9 cellular contexts compared by ENCODE assay signal in genomic region chr5:111680737-111681413, GRCh38.
A peak's percentile ranks its signal among the peaks of the same experiment; 100 is the strongest.
DNase-seq lines count a peak whose midpoint lies in the region; ATAC-seq, FAIRE-seq and TF ChIP-seq lines count a peak whose summit lies in the region.
"Had no signal": no experiment of that assay in that cellular context is flagged by ENCODE, and none has a peak within 500 bp of the region (broad histone marks: within the 10 kb centered on the region; RNA-seq: fewer than 3 reads in every experiment).

No MANE protein-coding gene starts in this region.

- peaks cover 25% of the 10 kb centered on the region for H3K4me1 ChIP-seq in HepG2 (ENCODE audit: insufficient read depth, low read length)
- peaks cover 0 to 9% of the 10 kb centered on the region in 2 donors for H3K4me1 ChIP-seq in uterus

- CTCF ChIA-PET in HepG2 (lab: Yijun Ruan, JAX; ENCODE audit: low intra/inter-chr PET ratio, low total read pairs): no interaction called here

- under 1% methylated on average over 6 of the region's 6 CpGs for WGBS in HepG2 (ENCODE audit: low lambda C conversion rate)

- H3K27ac ChIP-seq in HepG2 (ENCODE audit: extremely low read length, insufficient read depth, low read length) (peak overlapping the region; percentile 0), uterus (peak overlapping the region; percentile 58 to 69)

- ATAC-seq in HepG2: peak; percentile 98
- no peak for ATAC-seq in HG03469 (IDR thresholded peaks at IDR 0.05; ENCODE audit: unreplicated experiment)

- peak; percentile 63 to 73 for DNase-seq in NCI-H2081 (lab: John Stamatoyannopoulos, UW)
- no peak for DNase-seq in NCI-H2081 treated with DMSO at 0.1 percent for 48 hours (lab: John Stamatoyannopoulos, UW)
- DNase-seq in astrocyte of the cerebellum (ENCODE audit: low read depth): peak; percentile 95
- DNase-seq in HepG2 (ENCODE audit: low spot score): peak; percentile 90
- peak; percentile 67 to 78 for DNase-seq in uterus
- no peak for DNase-seq in SIG-M5 (lab: John Stamatoyannopoulos, UW)
- no peak for DNase-seq in D721Med (ENCODE audit: insufficient read length, low spot score)
- DNase-seq: C1 segment of cervical spinal cord had no signal

- POLR2A ChIA-PET in HepG2 (lab: Yijun Ruan, JAX): interaction anchor here (1.0 kb wide), 1 partner anchor 77 kb away, joined by 3 read pairs; no protein-coding TSS in a partner anchor

- no peaks in the 10 kb centered on the region for H3K36me3 ChIP-seq in HepG2 (replicated peaks in 1 of 2; ENCODE audit: control insufficient read depth in 1 of 2, insufficient read depth in 2 of 2, low read length in 2 of 2)
- H3K36me3 ChIP-seq in uterus: no peaks in the 10 kb centered on the region

- TF ChIP-seq POLR2A in HepG2 (IDR thresholded peaks at IDR 0.05; ENCODE audit: insufficient read depth in 1 of 2, low read depth in 2 of 2, low read length in 2 of 2) (no peak), uterus (IDR thresholded peaks at IDR 0.05) (no peak)

- H2AFZ ChIP-seq in HepG2 (ENCODE audit: low read length): no peak overlapping the region

- intact Hi-C loops in HepG2 (cut with micrococcal nuclease; ENCODE audit: unreplicated experiment) (loop anchor here (2.0 to 10.0 kb wide), 3 partner anchors 76 to 134 kb away; partner anchors contain the start of gene NREP), uterus (cut with DNase I; ENCODE audit: low total_unique reads) (no loop called here)

- H3K4me2 ChIP-seq in HepG2 (ENCODE audit: low read depth, low read length): peak overlapping the region; percentile 58

- no peak overlapping the region for H3K9ac ChIP-seq in HepG2 (ENCODE audit: insufficient read depth, low read depth, low read length)

- H4K20me1 ChIP-seq in HepG2 (ENCODE audit: insufficient read depth, low read length): no peaks in the 10 kb centered on the region

- no peak for TF ChIP-seq EP300 in HepG2 (IDR thresholded peaks at IDR 0.05; ENCODE audit: low read depth in 2 of 2, low read length in 2 of 2)
- TF ChIP-seq EP300 in HepG2 (CRISPR knock-in tag; IDR thresholded peaks at IDR 0.05; ENCODE audit: borderline replicate concordance): no peak

- no peaks in the 10 kb centered on the region for H3K79me2 ChIP-seq in HepG2 (ENCODE audit: insufficient read depth, low read length)

- peak overlapping the region; percentile 0 for H3K4me3 ChIP-seq in astrocyte of the cerebellum (ENCODE audit: low read depth, low read length)
- H3K4me3 ChIP-seq in HepG2 (replicated peaks in 1 of 3; ENCODE audit: insufficient read depth in 1 of 3, low read depth in 2 of 3, low read length in 3 of 3): peak overlapping the region in 1 of 3 experiments; percentile 37; a peak in 2 of 6 replicates
- H3K4me3 ChIP-seq in uterus: no peak overlapping the region

- BruUV-seq in HepG2 (replicated peaks; lab: Mats Ljungman, UMichigan): no TSS peak

- TF ChIP-seq CTCF in astrocyte of the cerebellum (IDR thresholded peaks at IDR 0.05; ENCODE audit: low read depth, low read length, missing control alignments): no peak
- TF ChIP-seq CTCF in HepG2 (CRISPR knock-in tag; IDR thresholded peaks at IDR 0.05): no peak
- TF ChIP-seq CTCF in uterus (IDR thresholded peaks at IDR 0.05): no peak
- no peak for TF ChIP-seq CTCF in D721Med (IDR thresholded peaks at IDR 0.05; ENCODE audit: insufficient read depth, missing control alignments)

- peaks cover 0 to 7% of the 10 kb centered on the region in 2 experiments; a peak in 2 of 5 replicates for H3K27me3 ChIP-seq in HepG2 (ENCODE audit: control insufficient read depth in 1 of 2, insufficient read depth in 2 of 2, low read length in 2 of 2)
- no peaks in the 10 kb centered on the region for H3K27me3 ChIP-seq in uterus

- in situ Hi-C loops in astrocyte of the cerebellum (cut with HindIII; ENCODE audit: low sequenced_read_pairs) (no loop called here), HepG2 (cut with HindIII; ENCODE audit: extremely low pct_ligation_motif_present, low pct_unique_long_range_greater_than_20kb) (no loop called here)

- FAIRE-seq in HepG2 (lab: Jason Lieb, UNC) (peak; percentile 85), D721Med (lab: Jason Lieb, UNC) (no peak)

- no peak for TF ChIP-seq RAD21 in HepG2 (CRISPR knock-in tag; IDR thresholded peaks at IDR 0.05)

- H3K9me3 ChIP-seq in HepG2 (ENCODE audit: low read length): no peaks in the 10 kb centered on the region
- H3K9me3 ChIP-seq in uterus: no peaks in the 10 kb centered on the region

TF ChIP-seq in HepG2, 621 proteins besides CTCF, POLR2A, EP300 and RAD21 (continues in another document):
- TF ChIP-seq ZSCAN21 (CRISPR knock-in tag; IDR thresholded peaks at IDR 0.05; ENCODE audit: borderline replicate concordance) (no peak), NCOR1 (IDR thresholded peaks at IDR 0.05; ENCODE audit: borderline replicate concordance, low read length) (peak; percentile 57; the same call in 1 of the 2 replicates), ZNF180 (CRISPR knock-in tag; IDR thresholded peaks at IDR 0.05; ENCODE audit: borderline replicate concordance, low read depth) (no peak), PTBP1 (IDR thresholded peaks at IDR 0.05; ENCODE audit: low read depth, low read length, poor library complexity, severe bottlenecking) (no peak), ZNF713 (CRISPR knock-in tag; IDR thresholded peaks at IDR 0.05) (no peak), ZNF276 (CRISPR knock-in tag; IDR thresholded peaks at IDR 0.05; ENCODE audit: low read depth) (no peak), ZNF264 (CRISPR knock-in tag; IDR thresholded peaks at IDR 0.05) (0 out of 2 replicates have a peak, but pooled peaks have one; percentile 28), ZNF605 (CRISPR knock-in tag; IDR thresholded peaks at IDR 0.05) (no peak), SOX13 (IDR thresholded peaks at IDR 0.05) (no peak), SOX13 (CRISPR knock-in tag; conservative IDR thresholded peaks at IDR 0.05 in 1 of 2, IDR thresholded peaks at IDR 0.05 in 1 of 2) (peak in 1 of 2 experiments; percentile 51; a peak in 2 of 4 replicates), FOXA1 (IDR thresholded peaks at IDR 0.05) (no peak), FOXA1 (CRISPR knock-in tag; IDR thresholded peaks at IDR 0.05) (peak; percentile 35), EEA1 (CRISPR knock-in tag; IDR thresholded peaks at IDR 0.05; ENCODE audit: borderline replicate concordance) (no peak), THAP8 (CRISPR knock-in tag; IDR thresholded peaks at IDR 0.05; ENCODE audit: borderline replicate concordance) (no peak), ZNF121 (CRISPR knock-in tag; IDR thresholded peaks at IDR 0.05) (no peak)
- TF ChIP-seq, protein P1, sequence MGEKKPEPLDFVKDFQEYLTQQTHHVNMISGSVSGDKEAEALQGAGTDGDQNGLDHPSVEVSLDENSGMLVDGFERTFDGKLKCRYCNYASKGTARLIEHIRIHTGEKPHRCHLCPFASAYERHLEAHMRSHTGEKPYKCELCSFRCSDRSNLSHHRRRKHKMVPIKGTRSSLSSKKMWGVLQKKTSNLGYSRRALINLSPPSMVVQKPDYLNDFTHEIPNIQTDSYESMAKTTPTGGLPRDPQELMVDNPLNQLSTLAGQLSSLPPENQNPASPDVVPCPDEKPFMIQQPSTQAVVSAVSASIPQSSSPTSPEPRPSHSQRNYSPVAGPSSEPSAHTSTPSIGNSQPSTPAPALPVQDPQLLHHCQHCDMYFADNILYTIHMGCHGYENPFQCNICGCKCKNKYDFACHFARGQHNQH (CRISPR knock-in tag; IDR thresholded peaks at IDR 0.05): peak; percentile 17; the same call in 1 of the 2 replicates
- TF ChIP-seq, protein P2, sequence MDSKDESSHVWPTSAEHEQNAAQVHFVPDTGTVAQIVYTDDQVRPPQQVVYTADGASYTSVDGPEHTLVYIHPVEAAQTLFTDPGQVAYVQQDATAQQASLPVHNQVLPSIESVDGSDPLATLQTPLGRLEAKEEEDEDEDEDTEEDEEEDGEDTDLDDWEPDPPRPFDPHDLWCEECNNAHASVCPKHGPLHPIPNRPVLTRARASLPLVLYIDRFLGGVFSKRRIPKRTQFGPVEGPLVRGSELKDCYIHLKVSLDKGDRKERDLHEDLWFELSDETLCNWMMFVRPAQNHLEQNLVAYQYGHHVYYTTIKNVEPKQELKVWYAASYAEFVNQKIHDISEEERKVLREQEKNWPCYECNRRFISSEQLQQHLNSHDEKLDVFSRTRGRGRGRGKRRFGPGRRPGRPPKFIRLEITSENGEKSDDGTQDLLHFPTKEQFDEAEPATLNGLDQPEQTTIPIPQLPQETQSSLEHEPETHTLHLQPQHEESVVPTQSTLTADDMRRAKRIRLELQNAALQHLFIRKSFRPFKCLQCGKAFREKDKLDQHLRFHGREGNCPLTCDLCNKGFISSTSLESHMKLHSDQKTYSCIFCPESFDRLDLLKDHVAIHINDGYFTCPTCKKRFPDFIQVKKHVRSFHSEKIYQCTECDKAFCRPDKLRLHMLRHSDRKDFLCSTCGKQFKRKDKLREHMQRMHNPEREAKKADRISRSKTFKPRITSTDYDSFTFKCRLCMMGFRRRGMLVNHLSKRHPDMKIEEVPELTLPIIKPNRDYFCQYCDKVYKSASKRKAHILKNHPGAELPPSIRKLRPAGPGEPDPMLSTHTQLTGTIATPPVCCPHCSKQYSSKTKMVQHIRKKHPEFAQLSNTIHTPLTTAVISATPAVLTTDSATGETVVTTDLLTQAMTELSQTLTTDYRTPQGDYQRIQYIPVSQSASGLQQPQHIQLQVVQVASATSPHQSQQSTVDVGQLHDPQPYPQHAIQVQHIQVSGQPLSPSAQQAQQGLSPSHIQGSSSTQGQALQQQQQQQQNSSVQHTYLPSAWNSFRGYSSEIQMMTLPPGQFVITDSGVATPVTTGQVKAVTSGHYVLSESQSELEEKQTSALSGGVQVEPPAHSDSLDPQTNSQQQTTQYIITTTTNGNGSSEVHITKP (CRISPR knock-in tag; IDR thresholded peaks at IDR 0.05; ENCODE audit: low read depth): 0 out of 2 replicates have a peak, but pooled peaks have one; percentile 33

Comparison
In these comparisons a context has a peak if more than half of its experiments do, and no peak if none do; other contexts are left out.
1. DNase-seq: peak in NCI-H2081 (2 of 2), astrocyte of the cerebellum (single experiment), HepG2 (single experiment) and uterus (2 of 2); none in NCI-H2081 treated with DMSO at 0.1 percent for 48 hours (single experiment), SIG-M5 (single experiment) and D721Med (single experiment).